In genomic region chrX:153983321-153983729, GRCh38 we compare ENCODE assay signal across 1 cellular context.
TF ChIP-seq lines count a peak whose summit lies in the region.

No MANE protein-coding gene starts in this region.

TF ChIP-seq in SK-N-SH treated with all-trans-retinoic acid at 6 μM for 48 hours, 23 proteins besides CTCF, POLR2A, EP300 and RAD21:
- TF ChIP-seq CSDC2 (CRISPR knock-in tag; IDR thresholded peaks at IDR 0.05) = no peak
- no peak for TF ChIP-seq ZC3H10 (CRISPR knock-in tag; IDR thresholded peaks at IDR 0.05)
- TF ChIP-seq RARB (CRISPR knock-in tag; IDR thresholded peaks at IDR 0.05) = no peak
- no peak for TF ChIP-seq ISL1 (CRISPR knock-in tag; IDR thresholded peaks at IDR 0.05)
- TF ChIP-seq, protein P1, sequence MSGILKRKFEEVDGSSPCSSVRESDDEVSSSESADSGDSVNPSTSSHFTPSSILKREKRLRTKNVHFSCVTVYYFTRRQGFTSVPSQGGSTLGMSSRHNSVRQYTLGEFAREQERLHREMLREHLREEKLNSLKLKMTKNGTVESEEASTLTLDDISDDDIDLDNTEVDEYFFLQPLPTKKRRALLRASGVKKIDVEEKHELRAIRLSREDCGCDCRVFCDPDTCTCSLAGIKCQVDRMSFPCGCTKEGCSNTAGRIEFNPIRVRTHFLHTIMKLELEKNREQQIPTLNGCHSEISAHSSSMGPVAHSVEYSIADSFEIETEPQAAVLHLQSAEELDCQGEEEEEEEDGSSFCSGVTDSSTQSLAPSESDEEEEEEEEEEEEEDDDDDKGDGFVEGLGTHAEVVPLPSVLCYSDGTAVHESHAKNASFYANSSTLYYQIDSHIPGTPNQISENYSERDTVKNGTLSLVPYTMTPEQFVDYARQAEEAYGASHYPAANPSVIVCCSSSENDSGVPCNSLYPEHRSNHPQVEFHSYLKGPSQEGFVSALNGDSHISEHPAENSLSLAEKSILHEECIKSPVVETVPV (CRISPR knock-in tag; IDR thresholded peaks at IDR 0.05) = no peak
- no peak for TF ChIP-seq ZNF8 (CRISPR knock-in tag; IDR thresholded peaks at IDR 0.05)
- TF ChIP-seq SNAI2 (CRISPR knock-in tag; IDR thresholded peaks at IDR 0.05) = no peak
